17 cellular contexts compared by ENCODE assay signal in genomic region chr10:124184208-124184820, GRCh38.
DNase-seq lines count a peak whose midpoint lies in the region; ATAC-seq and TF ChIP-seq lines count a peak whose summit lies in the region.
"Had no signal": no experiment of that assay in that cellular context is flagged by ENCODE, and none has a peak within 500 bp of the region (broad histone marks: within the 10 kb centered on the region; RNA-seq: fewer than 3 reads in every experiment).

No MANE protein-coding gene starts in this region.

- intact Hi-C loops in left ventricle myocardium inferior (cut with micrococcal nuclease), result no loop called here
- intact Hi-C loops in Right ventricle myocardium inferior (cut with DNase I), result no loop called here

- H3K36me3 ChIP-seq in left ventricle myocardium inferior (no peaks in the 10 kb centered on the region), RWPE2 (ENCODE audit: low read depth) (no peaks in the 10 kb centered on the region)

- H3K27ac ChIP-seq in left ventricle myocardium inferior (replicated peaks), result peak overlapping the region; percentile 27
- H3K27ac ChIP-seq in RWPE2 (ENCODE audit: poor library complexity, severe bottlenecking), result peak overlapping the region; percentile 52
- H3K27ac ChIP-seq: HL-60 had no signal

- peak overlapping the region; percentile 83 for H3K27ac Mint-ChIP-seq in nephron progenitor cell
- no peak overlapping the region for H3K27ac Mint-ChIP-seq in stimulated activated effector memory CD8-positive, alpha-beta T cell treated with anti-CD3 and anti-CD28 coated beads, Interleukin-12 subunit alpha, Interleukin-12 subunit beta, amount 100 ng/mL, for 72 hours
- no peak overlapping the region for H3K27ac Mint-ChIP-seq in stimulated activated memory B cell treated with anti-CD40 and anti-IgM and Interleukin-4, amounts not matched to agents 10 μg/mL and 1 μg/mL and 100 μg/mL, for 72 hours
- H3K27ac Mint-ChIP-seq: HFFc6 had no signal

- no peaks in the 10 kb centered on the region for H3K36me3 Mint-ChIP-seq in nephron progenitor cell (ENCODE audit: low read depth)
- H3K36me3 Mint-ChIP-seq in stimulated activated effector memory CD8-positive, alpha-beta T cell treated with anti-CD3 and anti-CD28 coated beads, Interleukin-12 subunit alpha, Interleukin-12 subunit beta, amount 100 ng/mL, for 72 hours, result no peaks in the 10 kb centered on the region
- no peaks in the 10 kb centered on the region for H3K36me3 Mint-ChIP-seq in stimulated activated memory B cell treated with anti-CD40 and anti-IgM and Interleukin-4, amounts not matched to agents 10 μg/mL and 1 μg/mL and 100 μg/mL, for 72 hours
- H3K36me3 Mint-ChIP-seq: CD14-positive monocyte had no signal

- no peak overlapping the region for H3K4me3 Mint-ChIP-seq in nephron progenitor cell
- H3K4me3 Mint-ChIP-seq in stimulated activated effector memory CD8-positive, alpha-beta T cell treated with anti-CD3 and anti-CD28 coated beads, Interleukin-12 subunit alpha, Interleukin-12 subunit beta, amount 100 ng/mL, for 72 hours, result no peak overlapping the region
- no peak overlapping the region for H3K4me3 Mint-ChIP-seq in stimulated activated memory B cell treated with anti-CD40 and anti-IgM and Interleukin-4, amounts not matched to agents 10 μg/mL and 1 μg/mL and 100 μg/mL, for 72 hours
- H3K4me3 Mint-ChIP-seq: CD14-positive monocyte, HFFc6 had no signal

- H3K4me1 Mint-ChIP-seq in nephron progenitor cell, result peaks cover 31% of the 10 kb centered on the region
- H3K4me1 Mint-ChIP-seq in stimulated activated effector memory CD8-positive, alpha-beta T cell treated with anti-CD3 and anti-CD28 coated beads, Interleukin-12 subunit alpha, Interleukin-12 subunit beta, amount 100 ng/mL, for 72 hours, result no peaks in the 10 kb centered on the region
- H3K4me1 Mint-ChIP-seq in stimulated activated memory B cell treated with anti-CD40 and anti-IgM and Interleukin-4, amounts not matched to agents 10 μg/mL and 1 μg/mL and 100 μg/mL, for 72 hours, result peaks cover 12% of the 10 kb centered on the region

- ATAC-seq in Right ventricle myocardium inferior, result no peak
- ATAC-seq in RWPE2 (ENCODE audit: low read depth), result no peak
- ATAC-seq in stimulated activated effector memory CD8-positive, alpha-beta T cell treated with anti-CD3 and anti-CD28 coated beads, Interleukin-12 subunit alpha, Interleukin-12 subunit beta, amount 100 ng/mL, for 72 hours, result peak; percentile 16
- ATAC-seq in stimulated activated memory B cell treated with anti-CD40 and anti-IgM and Interleukin-4, amounts not matched to agents 10 μg/mL and 1 μg/mL and 100 μg/mL, for 72 hours, result no peak

- H3K4me1 ChIP-seq in left ventricle myocardium inferior, result peaks cover 5% of the 10 kb centered on the region
- H3K4me1 ChIP-seq in RWPE2 (ENCODE audit: insufficient read depth, poor library complexity, severe bottlenecking), result peaks cover 12% of the 10 kb centered on the region

- H3K9me3 ChIP-seq in left ventricle myocardium inferior (replicated peaks) (peaks cover 8% of the 10 kb centered on the region), RWPE2 (ENCODE audit: severe bottlenecking) (no peaks in the 10 kb centered on the region)

- H3K4me3 ChIP-seq in left ventricle myocardium inferior (no peak overlapping the region), RWPE2 (ENCODE audit: severe bottlenecking) (no peak overlapping the region)

- H3K27me3 ChIP-seq in left ventricle myocardium inferior (ENCODE audit: low read depth) (no peaks in the 10 kb centered on the region), RWPE2 (ENCODE audit: insufficient read depth, poor library complexity, severe bottlenecking) (no peaks in the 10 kb centered on the region)

- DNase-seq in left ventricle myocardium inferior (no peak), Right ventricle myocardium inferior (ENCODE audit: missing footprints) (no peak), RWPE2 (ENCODE audit: low spot score) (no peak), nephron progenitor cell (no peak), NCI-H2107 (lab: John Stamatoyannopoulos, UW) (no peak), COLO829 (ENCODE audit: low spot score) (no peak)
- no peak for DNase-seq in stimulated activated effector memory CD8-positive, alpha-beta T cell treated with anti-CD3 and anti-CD28 coated beads, Interleukin-12 subunit alpha, Interleukin-12 subunit beta, amount 100 ng/mL, for 72 hours (ENCODE audit: low spot score in 2 of 2)
- DNase-seq: HFFc6, KG1, NCI-H1092, NCI-H1436 treated with DMSO at 0.1 percent for 48 hours, NCI-H1930, NCI-H524 treated with DMSO at 0.1 percent for 48 hours, SHP77 had no signal

- no peak for TF ChIP-seq CTCF in left ventricle myocardium inferior (IDR thresholded peaks at IDR 0.05; ENCODE audit: borderline replicate concordance)
- no peak for TF ChIP-seq CTCF in RWPE2 (IDR thresholded peaks at IDR 0.05; ENCODE audit: poor library complexity, severe bottlenecking)
- TF ChIP-seq CTCF in nephron progenitor cell (IDR thresholded peaks at IDR 0.05), result no peak

- peaks cover 14% of the 10 kb centered on the region for H3K9me3 Mint-ChIP-seq in nephron progenitor cell
- no peaks in the 10 kb centered on the region for H3K9me3 Mint-ChIP-seq in stimulated activated effector memory CD8-positive, alpha-beta T cell treated with anti-CD3 and anti-CD28 coated beads, Interleukin-12 subunit alpha, Interleukin-12 subunit beta, amount 100 ng/mL, for 72 hours
- peaks cover 4% of the 10 kb centered on the region for H3K9me3 Mint-ChIP-seq in stimulated activated memory B cell treated with anti-CD40 and anti-IgM and Interleukin-4, amounts not matched to agents 10 μg/mL and 1 μg/mL and 100 μg/mL, for 72 hours

- H3K27me3 Mint-ChIP-seq in nephron progenitor cell (ENCODE audit: low read depth, poor library complexity), result peaks cover 20% of the 10 kb centered on the region
- no peaks in the 10 kb centered on the region for H3K27me3 Mint-ChIP-seq in stimulated activated memory B cell treated with anti-CD40 and anti-IgM and Interleukin-4, amounts not matched to agents 10 μg/mL and 1 μg/mL and 100 μg/mL, for 72 hours
